In the genomic region with DNA sequence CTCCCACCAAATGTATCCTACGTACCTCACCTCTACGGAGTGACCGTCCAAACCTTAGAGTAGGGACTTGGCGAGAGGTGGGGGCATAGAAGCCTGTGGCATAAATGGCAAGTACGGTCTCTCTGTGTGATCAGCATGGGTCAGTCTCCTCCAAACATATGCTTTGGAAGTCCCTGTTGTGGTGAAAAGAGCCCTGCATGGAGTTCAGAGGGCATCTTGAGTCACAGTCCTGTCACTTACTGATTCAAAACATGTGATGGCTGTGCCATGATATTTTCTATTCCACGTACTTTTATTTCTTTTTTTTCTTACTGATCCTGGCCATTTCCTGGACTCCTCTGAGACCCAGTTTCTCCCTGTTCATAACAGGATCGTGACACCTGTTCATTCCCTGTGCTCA, we compare ENCODE assay signal across 18 cellular contexts.
DNase-seq lines count a peak whose midpoint lies in the region; ATAC-seq, FAIRE-seq and TF ChIP-seq lines count a peak whose summit lies in the region.
"Had no signal": no experiment of that assay in that cellular context is flagged by ENCODE, and none has a peak within 500 bp of the region (broad histone marks: within the 10 kb centered on the region; RNA-seq: fewer than 3 reads in every experiment).

No MANE protein-coding gene starts in this region.

- TF ChIP-seq POLR2A in HepG2 (IDR thresholded peaks at IDR 0.05; ENCODE audit: insufficient read depth in 1 of 2, low read depth in 2 of 2, low read length in 2 of 2) (no peak), right lobe of liver (IDR thresholded peaks at IDR 0.05) (no peak), K562 (conservative IDR thresholded peaks at IDR 0.05) (no peak)

- no peaks in the 10 kb centered on the region for H3K79me2 ChIP-seq in HepG2 (ENCODE audit: insufficient read depth, low read length)
- no peaks in the 10 kb centered on the region for H3K79me2 ChIP-seq in OCI-LY1 (ENCODE audit: insufficient read depth, low read length)
- H3K79me2 ChIP-seq in K562 (ENCODE audit: control insufficient read depth, insufficient read depth, low read length) = no peaks in the 10 kb centered on the region

- no peaks in the 10 kb centered on the region for H4K20me1 ChIP-seq in HepG2 (ENCODE audit: insufficient read depth, low read length)
- no peaks in the 10 kb centered on the region for H4K20me1 ChIP-seq in OCI-LY1 (ENCODE audit: insufficient read depth, low read length)
- H4K20me1 ChIP-seq in K562 (replicated peaks; ENCODE audit: control insufficient read depth, insufficient read depth, low read length) = no peaks in the 10 kb centered on the region

- no peak overlapping the region for H3K4me3 ChIP-seq in HepG2 (replicated peaks in 1 of 3; ENCODE audit: insufficient read depth in 1 of 3, low read depth in 2 of 3, low read length in 3 of 3)
- H3K4me3 ChIP-seq in right lobe of liver = no peak overlapping the region
- H3K4me3 ChIP-seq in OCI-LY1 (ENCODE audit: low read depth, low read length, poor library complexity, severe bottlenecking) = no peak overlapping the region
- no peak overlapping the region for H3K4me3 ChIP-seq in K562
- H3K4me3 ChIP-seq in thymus (ENCODE audit: low read length) = no peak overlapping the region
- H3K4me3 ChIP-seq in psoas muscle = no peak overlapping the region
- H3K4me3 ChIP-seq: cardiac muscle cell, GM23248, left ventricle myocardium inferior, ovary had no signal

- 0 out of 3 replicates have a peak, but pooled peaks have one; percentile 22 for ATAC-seq in HepG2
- no peak for ATAC-seq in right lobe of liver
- peak; percentile 16 for ATAC-seq in K562
- no peak for ATAC-seq in HG03025 (IDR thresholded peaks at IDR 0.05; ENCODE audit: low FRiP score, unreplicated experiment)
- no peak for ATAC-seq in psoas muscle

- in situ Hi-C loops in HepG2 (cut with HindIII; ENCODE audit: extremely low pct_ligation_motif_present, low pct_unique_long_range_greater_than_20kb) (no loop called here), K562 (cut with MboI) (no loop called here)

- H3K4me1 ChIP-seq in HepG2 (ENCODE audit: insufficient read depth, low read length) (no peaks in the 10 kb centered on the region), right lobe of liver (no peaks in the 10 kb centered on the region), OCI-LY1 (ENCODE audit: insufficient read depth, low read length, severe bottlenecking) (peaks cover 23% of the 10 kb centered on the region), K562 (replicated peaks in 1 of 2; ENCODE audit: control insufficient read depth in 2 of 2, insufficient read depth in 2 of 2, low read length in 2 of 2) (peaks cover 0 to 4% of the 10 kb centered on the region in 2 experiments; a peak in 3 of 5 replicates), thymus (ENCODE audit: control insufficient read depth, insufficient read depth, low read length) (peaks cover 32% of the 10 kb centered on the region), psoas muscle (peaks cover 12% of the 10 kb centered on the region)
- H3K4me1 ChIP-seq: left ventricle myocardium inferior had no signal

- FAIRE-seq in HepG2 (lab: Jason Lieb, UNC) (no peak), K562 (lab: Jason Lieb, UNC) (no peak)

- intact Hi-C loops in HepG2 (cut with micrococcal nuclease; ENCODE audit: unreplicated experiment) = no loop called here
- intact Hi-C loops in right lobe of liver (cut with DNase I) = no loop called here
- intact Hi-C loops in K562 (cut with micrococcal nuclease) = no loop called here
- intact Hi-C loops in psoas muscle (cut with DNase I) = no loop called here

- peaks cover 3% of the 10 kb centered on the region for H3K9me1 ChIP-seq in K562 (ENCODE audit: control insufficient read depth, insufficient read depth, low read length)

- H3F3A ChIP-seq in OCI-LY1 (ENCODE audit: insufficient read depth, low read length) = no peaks in the 10 kb centered on the region

- H3K27ac ChIP-seq in HepG2 (ENCODE audit: extremely low read length, insufficient read depth, low read length) = no peak overlapping the region
- no peak overlapping the region for H3K27ac ChIP-seq in right lobe of liver
- H3K27ac ChIP-seq in OCI-LY1 (ENCODE audit: low read depth, low read length, poor library complexity, severe bottlenecking) = peak overlapping the region; percentile 25
- H3K27ac ChIP-seq in K562 (ENCODE audit: extremely low read depth, low read depth, low read length) = no peak overlapping the region
- peak overlapping the region; percentile 46 for H3K27ac ChIP-seq in thymus (ENCODE audit: low read depth)
- H3K27ac ChIP-seq in psoas muscle = no peak overlapping the region
- H3K27ac ChIP-seq: cardiac muscle cell, GM23248, KMS-11, left ventricle myocardium inferior had no signal

- H3K4me2 ChIP-seq in HepG2 (ENCODE audit: low read depth, low read length) (no peak overlapping the region), OCI-LY1 (ENCODE audit: low read length) (peak overlapping the region; percentile 37; the same call in 1 of the 2 replicates), K562 (ENCODE audit: insufficient read depth, low read length) (no peak overlapping the region)
- H3K4me2 ChIP-seq: KMS-11 had no signal

- 43% methylated on average over 7 of the region's 7 CpGs for WGBS in HepG2 (ENCODE audit: low lambda C conversion rate)
- WGBS in right lobe of liver (ENCODE audit: insufficient coverage, low coverage, low lambda C conversion rate, missing lambda C conversion rate) = 83% methylated on average over 5 of the region's 7 CpGs
- WGBS in K562 (ENCODE audit: insufficient coverage, low coverage, missing lambda C conversion rate) = 81% methylated on average over 7 of the region's 7 CpGs
- 94% methylated on average over 7 of the region's 7 CpGs for WGBS in thymus
- 83 to 89% (median 85%) methylated on average over 7 of the region's 7 CpGs for WGBS in psoas muscle, 3 donors

- no peak for TF ChIP-seq CTCF in HepG2 (CRISPR knock-in tag; IDR thresholded peaks at IDR 0.05)
- no peak for TF ChIP-seq CTCF in right lobe of liver (IDR thresholded peaks at IDR 0.05)
- TF ChIP-seq CTCF in OCI-LY1 (IDR thresholded peaks at IDR 0.05; ENCODE audit: low read length) = no peak
- TF ChIP-seq CTCF in K562 (IDR thresholded peaks at IDR 0.05 in 2 of 3, conservative IDR thresholded peaks at IDR 0.05 in 1 of 3; ENCODE audit: insufficient read depth in 2 of 3, low read depth in 1 of 3, low read length in 3 of 3) = no peak
- TF ChIP-seq CTCF in psoas muscle (IDR thresholded peaks at IDR 0.05) = no peak

- H3K9me2 ChIP-seq in OCI-LY1 (ENCODE audit: low read depth, low read length) = no peaks in the 10 kb centered on the region

- no peaks in the 10 kb centered on the region for H3K36me3 ChIP-seq in HepG2 (replicated peaks in 1 of 2; ENCODE audit: control insufficient read depth in 1 of 2, insufficient read depth in 2 of 2, low read length in 2 of 2)
- no peaks in the 10 kb centered on the region for H3K36me3 ChIP-seq in right lobe of liver
- H3K36me3 ChIP-seq in OCI-LY1 (ENCODE audit: insufficient read depth, low read length) = no peaks in the 10 kb centered on the region
- no peaks in the 10 kb centered on the region for H3K36me3 ChIP-seq in K562 (ENCODE audit: control insufficient read depth, insufficient read depth, low read length)
- H3K36me3 ChIP-seq in thymus (ENCODE audit: control insufficient read depth, insufficient read depth) = no peaks in the 10 kb centered on the region
- no peaks in the 10 kb centered on the region for H3K36me3 ChIP-seq in psoas muscle (ENCODE audit: insufficient read depth in 1 of 2, low read depth in 1 of 2)
- H3K36me3 ChIP-seq: cardiac muscle cell, left ventricle myocardium inferior, ovary had no signal

- H2AFZ ChIP-seq in HepG2 (ENCODE audit: low read length) (no peak overlapping the region), OCI-LY1 (ENCODE audit: low read length) (no peak overlapping the region), K562 (ENCODE audit: low read depth, low read length) (peak overlapping the region; percentile 65; the same call in 1 of the 2 replicates)
- H2AFZ ChIP-seq: GM23248 had no signal

- no peaks in the 10 kb centered on the region for H3K9me3 ChIP-seq in HepG2 (ENCODE audit: low read length)
- H3K9me3 ChIP-seq in right lobe of liver = no peaks in the 10 kb centered on the region
- no peaks in the 10 kb centered on the region for H3K9me3 ChIP-seq in OCI-LY1 (ENCODE audit: low read length)
- H3K9me3 ChIP-seq in K562 (replicated peaks; ENCODE audit: control insufficient read depth, insufficient read depth, low read depth, low read length) = no peaks in the 10 kb centered on the region
- H3K9me3 ChIP-seq in thymus (ENCODE audit: control insufficient read depth) = no peaks in the 10 kb centered on the region
- no peaks in the 10 kb centered on the region for H3K9me3 ChIP-seq in psoas muscle
- H3K9me3 ChIP-seq: left ventricle myocardium inferior, ovary had no signal

- DNase-seq in HepG2 (ENCODE audit: low spot score) (no peak), right lobe of liver (no peak), K562 (ENCODE audit: extremely low read depth in 1 of 4, low spot score in 3 of 4) (no peak), NCI-H146 treated with DMSO at 0.1 percent for 48 hours (lab: John Stamatoyannopoulos, UW; ENCODE audit: unreplicated experiment) (no peak), psoas muscle (no peak)
- DNase-seq: Calu3; erythroblast; GM23248; left ventricle myocardium inferior; NCI-H2171 treated with DMSO at 0.1 percent for 48 hours; NCI-H774; stimulated activated CD4-positive, alpha-beta T cell treated with anti-CD3 and anti-CD28 coated beads, Interleukin-2, amount 100 ng/mL, for 48 hours had no signal

- H3K9ac ChIP-seq in HepG2 (ENCODE audit: insufficient read depth, low read depth, low read length) (no peak overlapping the region), OCI-LY1 (ENCODE audit: low read length) (peak overlapping the region; percentile 26; the same call in 1 of the 2 replicates), K562 (ENCODE audit: insufficient read depth in 1 of 2, low read depth in 2 of 2, low read length in 2 of 2) (no peak overlapping the region)
- H3K9ac ChIP-seq: GM23248, KMS-11 had no signal

- peaks cover 0 to 33% of the 10 kb centered on the region in 2 experiments; a peak in 3 of 5 replicates for H3K27me3 ChIP-seq in HepG2 (ENCODE audit: control insufficient read depth in 1 of 2, insufficient read depth in 2 of 2, low read length in 2 of 2)
- H3K27me3 ChIP-seq in right lobe of liver = no peaks in the 10 kb centered on the region
- H3K27me3 ChIP-seq in OCI-LY1 (ENCODE audit: insufficient read depth, low read length) = no peaks in the 10 kb centered on the region
- no peaks in the 10 kb centered on the region for H3K27me3 ChIP-seq in K562 (ENCODE audit: control insufficient read depth in 2 of 2, insufficient read depth in 2 of 2, low read length in 2 of 2)
- H3K27me3 ChIP-seq in thymus (ENCODE audit: control insufficient read depth, insufficient read depth) = no peaks in the 10 kb centered on the region
- H3K27me3 ChIP-seq in psoas muscle (ENCODE audit: insufficient read depth in 3 of 3, low read length in 2 of 3) = no peaks in the 10 kb centered on the region
- H3K27me3 ChIP-seq: cardiac muscle cell, ovary had no signal

- no TSS peak for BruUV-seq in HepG2 (replicated peaks; lab: Mats Ljungman, UMichigan)
- no TSS peak for BruUV-seq in K562 (replicated peaks; lab: Mats Ljungman, UMichigan)

- POLR2A ChIA-PET in HepG2 (lab: Yijun Ruan, JAX) (no interaction called here), K562 (lab: Yijun Ruan, JAX) (interaction anchor here (0.5 to 1.7 kb wide), 3 partner anchors 9 to 118 kb away, joined by 3 to 6 read pairs (median 3); no protein-coding TSS in a partner anchor)

- TF ChIP-seq EP300 in HepG2 (IDR thresholded peaks at IDR 0.05; ENCODE audit: low read depth in 2 of 2, low read length in 2 of 2) = no peak
- TF ChIP-seq EP300 in HepG2 (CRISPR knock-in tag; IDR thresholded peaks at IDR 0.05; ENCODE audit: borderline replicate concordance) = no peak
- TF ChIP-seq EP300 in K562 (IDR thresholded peaks at IDR 0.05; ENCODE audit: low read length) = no peak

- CTCF ChIA-PET in HepG2 (lab: Yijun Ruan, JAX; ENCODE audit: low intra/inter-chr PET ratio, low total read pairs) = no interaction called here
- CTCF ChIA-PET in K562 (lab: Yijun Ruan, JAX; ENCODE audit: low intra/inter-chr PET ratio) = no interaction called here

- TF ChIP-seq RAD21 in HepG2 (CRISPR knock-in tag; IDR thresholded peaks at IDR 0.05) (no peak), K562 (CRISPR knock-in tag; conservative IDR thresholded peaks at IDR 0.05 in 1 of 2, IDR thresholded peaks at IDR 0.05 in 1 of 2) (no peak)

Comparison
In these comparisons a context has a peak if more than half of its experiments do, and no peak if none do; other contexts are left out.
1. ATAC-seq: peak in HepG2 (single experiment) and K562 (single experiment); none in right lobe of liver (0 of 4), HG03025 (single experiment) and psoas muscle (0 of 4).
2. H3K27ac ChIP-seq: peak in OCI-LY1 (single experiment) and thymus (single experiment); none in HepG2 (single experiment), right lobe of liver (0 of 3), K562 (single experiment) and psoas muscle (single experiment).